In the genomic region with DNA sequence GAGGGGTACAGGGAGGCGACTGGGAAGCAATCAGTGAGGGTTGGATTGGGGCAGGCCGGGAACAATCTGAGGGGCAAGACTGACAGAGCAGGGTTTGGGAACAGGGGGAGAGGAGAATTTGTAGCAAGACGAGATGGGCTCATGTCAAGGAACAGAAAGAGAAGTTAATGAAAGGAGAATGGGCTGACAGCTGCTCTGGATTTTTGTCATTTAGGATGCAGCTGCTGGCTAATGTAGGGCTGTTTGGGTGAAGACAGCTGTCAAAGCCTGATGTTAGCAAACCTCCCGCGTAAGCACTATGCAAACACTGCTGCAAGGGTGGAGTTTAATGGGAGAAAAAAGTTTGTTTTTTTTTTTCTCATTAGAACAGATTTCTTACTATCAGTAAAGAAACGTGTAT, we compare ENCODE assay signal across 27 cellular contexts.
"Had no signal": no experiment of that assay in that cellular context is flagged by ENCODE, and none has a peak within 500 bp of the region (broad histone marks: within the 10 kb centered on the region; RNA-seq: fewer than 3 reads in every experiment).

No MANE protein-coding gene starts in this region.

- H3K27ac ChIP-seq: brain microvascular endothelial cell, coronary artery, dorsolateral prefrontal cortex, gastroesophageal sphincter, ovary, skin epidermis, thoracic aorta, upper lobe of left lung, vagina, VCaP had no signal

- H3K27me3 ChIP-seq: brain microvascular endothelial cell, gastroesophageal sphincter, ovary, upper lobe of left lung, vagina had no signal

- ATAC-seq: gastroesophageal sphincter; left cardiac atrium; sciatic nerve; stimulated activated effector memory CD8-positive, alpha-beta T cell treated with anti-CD3 and anti-CD28 coated beads, Interleukin-12 subunit alpha, Interleukin-12 subunit beta, amount 100 ng/mL, for 72 hours had no signal

- H3K36me3 ChIP-seq: brain microvascular endothelial cell, gastroesophageal sphincter, ovary, thoracic aorta, upper lobe of left lung, vagina had no signal

- DNase-seq: activated CD4-positive, alpha-beta memory T cell treated with anti-CD3 and anti-CD28 coated beads for 36 hours; activated CD4-positive, alpha-beta T cell treated with anti-CD3 and anti-CD28 coated beads for 48 hours; activated CD8-positive, alpha-beta memory T cell treated with anti-CD3 and anti-CD28 coated beads, Interleukin-2, amount 50 U/mL, for 4 hours; activated effector memory CD4-positive, alpha-beta T cell treated with anti-CD3 and anti-CD28 coated beads, Interleukin-2, amount 50 U/mL, for 16 hours; activated naive CD4-positive, alpha-beta T cell treated with anti-CD3 and anti-CD28 coated beads for 36 hours; activated T-cell treated with anti-CD3 and anti-CD28 coated beads, Interleukin-2, amount 50 U/mL, for 1 hour; amniotic stem cell; brain microvascular endothelial cell; dorsolateral prefrontal cortex; effector memory CD4-positive, alpha-beta T cell; erythroblast; head of caudate nucleus; hippocampal formation; left cardiac atrium; naive B cell; ovary; stimulated activated CD4-positive, alpha-beta T cell treated with anti-CD3 and anti-CD28 coated beads, Interleukin-12 subunit alpha, Interleukin-12 subunit beta, amount 100 ng/mL, for 4 hours; stimulated activated CD4-positive, alpha-beta T cell treated with anti-CD3 and anti-CD28 coated beads, Interleukin-4, amount 100 ng/mL, for 24 hours; upper lobe of left lung had no signal

- H3K4me3 ChIP-seq: coronary artery, dorsolateral prefrontal cortex, gastroesophageal sphincter, ovary, skin epidermis, thoracic aorta, upper lobe of left lung, vagina had no signal

- H3K9me3 ChIP-seq: gastroesophageal sphincter, ovary, thoracic aorta, upper lobe of left lung, vagina had no signal

- H3K4me1 ChIP-seq: gastroesophageal sphincter, upper lobe of left lung, vagina had no signal
